In genomic region chr6:27687154-27688013, GRCh38 we compare ENCODE assay signal across 1 cellular context.
TF ChIP-seq lines count a peak whose summit lies in the region.

No MANE protein-coding gene starts in this region.

TF ChIP-seq in HepG2, 621 proteins besides CTCF, POLR2A, EP300 and RAD21 (continued from another document and continues in another):
- TF ChIP-seq ZXDC (CRISPR knock-in tag; IDR thresholded peaks at IDR 0.05) (no peak), ZNF672 (CRISPR knock-in tag; IDR thresholded peaks at IDR 0.05) (no peak), ZNF619 (CRISPR knock-in tag; IDR thresholded peaks at IDR 0.05) (no peak), ZBTB38 (CRISPR knock-in tag; IDR thresholded peaks at IDR 0.05) (no peak; the same call in 1 of the 2 replicates), DNMT3B (CRISPR knock-in tag; conservative IDR thresholded peaks at IDR 0.05) (no peak), PHB2 (IDR thresholded peaks at IDR 0.05; ENCODE audit: partially characterized antibody) (no peak), ZNF205 (CRISPR knock-in tag; IDR thresholded peaks at IDR 0.05) (0 out of 2 replicates have a peak, but pooled peaks have one; percentile 13), PLSCR1 (CRISPR knock-in tag; IDR thresholded peaks at IDR 0.05; ENCODE audit: borderline replicate concordance) (no peak), SNAI1 (CRISPR knock-in tag; IDR thresholded peaks at IDR 0.05; ENCODE audit: borderline replicate concordance) (no peak), KAT7 (CRISPR knock-in tag; IDR thresholded peaks at IDR 0.05; ENCODE audit: borderline replicate concordance) (no peak), ATF5 (CRISPR knock-in tag; IDR thresholded peaks at IDR 0.05; ENCODE audit: low read depth) (no peak), ZNF160 (CRISPR knock-in tag; IDR thresholded peaks at IDR 0.05) (no peak), ZNF367 (CRISPR knock-in tag; IDR thresholded peaks at IDR 0.05; ENCODE audit: borderline replicate concordance) (no peak), XRCC5 (optimal IDR thresholded peaks at IDR 0.05; ENCODE audit: low read length) (peak; percentile 96), KLF9 (CRISPR knock-in tag; IDR thresholded peaks at IDR 0.05; ENCODE audit: low read depth) (no peak), ZFP37 (CRISPR knock-in tag; IDR thresholded peaks at IDR 0.05; ENCODE audit: borderline replicate concordance) (no peak), HINFP (CRISPR knock-in tag; IDR thresholded peaks at IDR 0.05; ENCODE audit: low read depth) (no peak), SKIL (CRISPR knock-in tag; IDR thresholded peaks at IDR 0.05; ENCODE audit: borderline replicate concordance) (no peak), REL (CRISPR knock-in tag; conservative IDR thresholded peaks at IDR 0.05) (no peak), TFE3 (CRISPR knock-in tag; IDR thresholded peaks at IDR 0.05) (peak; percentile 49; the same call in 1 of the 2 replicates), SALL2 (CRISPR knock-in tag; IDR thresholded peaks at IDR 0.05) (peak; percentile 25; the same call in 1 of the 2 replicates), NFRKB (IDR thresholded peaks at IDR 0.05) (no peak), STAT6 (CRISPR knock-in tag; IDR thresholded peaks at IDR 0.05; ENCODE audit: borderline replicate concordance) (no peak), MLX (CRISPR knock-in tag; IDR thresholded peaks at IDR 0.05) (0 out of 2 replicates have a peak, but pooled peaks have one; percentile 38), KLF16 (CRISPR knock-in tag; IDR thresholded peaks at IDR 0.05) (no peak), RELA (CRISPR knock-in tag; IDR thresholded peaks at IDR 0.05) (0 out of 2 replicates have a peak, but pooled peaks have one; percentile 66), ZNF569 (CRISPR knock-in tag; IDR thresholded peaks at IDR 0.05; ENCODE audit: borderline replicate concordance) (no peak), ZNF563 (CRISPR knock-in tag; IDR thresholded peaks at IDR 0.05) (no peak), ONECUT2 (CRISPR knock-in tag; IDR thresholded peaks at IDR 0.05) (no peak), ZBTB46 (CRISPR knock-in tag; IDR thresholded peaks at IDR 0.05; ENCODE audit: borderline replicate concordance) (no peak), NFIC (IDR thresholded peaks at IDR 0.05; ENCODE audit: low read length) (no peak), ZNF749 (CRISPR knock-in tag; IDR thresholded peaks at IDR 0.05; ENCODE audit: borderline replicate concordance) (no peak), PREB (CRISPR knock-in tag; IDR thresholded peaks at IDR 0.05) (no peak), CENPX (CRISPR knock-in tag; IDR thresholded peaks at IDR 0.05) (no peak), MAFK (conservative IDR thresholded peaks at IDR 0.05 in 1 of 2, IDR thresholded peaks at IDR 0.05 in 1 of 2; ENCODE audit: low read length in 2 of 2) (no peak), ATF3 (CRISPR knock-in tag; IDR thresholded peaks at IDR 0.05) (peak; percentile 21; the same call in 1 of the 2 replicates), MAFF (IDR thresholded peaks at IDR 0.05; ENCODE audit: low read depth, low read length) (no peak), KMT2A (CRISPR knock-in tag; IDR thresholded peaks at IDR 0.05) (no peak; the same call in 1 of the 2 replicates), ZSCAN5A (CRISPR knock-in tag; IDR thresholded peaks at IDR 0.05; ENCODE audit: borderline replicate concordance) (no peak), TCF7L2 (IDR thresholded peaks at IDR 0.05; ENCODE audit: low read depth, low read length) (no peak)
